Comparison of ENCODE assay signal across 14 cellular contexts in the genomic region with DNA sequence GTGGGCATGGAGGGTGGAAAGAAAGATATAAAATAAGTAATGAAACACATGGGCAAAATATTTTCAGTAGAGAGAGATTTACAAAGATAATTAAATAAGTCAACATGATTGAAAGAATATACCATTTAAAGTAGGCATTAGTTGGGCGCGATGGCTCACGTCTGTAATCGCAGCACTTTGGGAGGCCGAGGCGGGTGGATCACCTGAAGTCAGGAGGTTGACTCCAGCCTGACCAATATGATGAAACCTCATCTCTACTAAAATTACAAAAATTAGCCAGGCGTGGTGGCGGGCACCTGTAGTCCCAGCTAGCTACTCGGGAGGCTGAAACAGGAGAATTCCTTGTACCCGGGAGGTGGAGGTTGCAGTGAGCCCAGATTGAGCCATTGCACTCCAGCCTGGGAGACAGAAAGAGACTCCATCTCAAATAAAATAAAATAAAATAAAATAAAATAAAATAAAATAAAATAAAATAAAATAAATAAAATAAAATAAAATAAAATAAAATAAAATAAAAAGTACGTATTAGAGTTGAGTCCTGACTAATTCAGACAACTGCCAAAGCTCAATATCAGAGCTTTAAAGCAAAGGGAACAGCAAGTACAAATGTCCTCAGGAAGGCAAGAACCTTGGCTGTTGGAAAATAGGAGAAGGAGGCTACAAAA. TPM values are rescaled to one million over a fixed set of nuclear protein-coding genes. Genes with fewer than 3 reads are reported as not detected.
"Had no signal": no experiment of that assay in that cellular context is flagged by ENCODE, and none has a peak within 500 bp of the region (broad histone marks: within the 10 kb centered on the region; RNA-seq: fewer than 3 reads in every experiment).

No MANE protein-coding gene starts in this region.

RNA-seq across cellular contexts. Expression of gene TYRP1, which starts 15.6 kb away (rescaled TPM):
- total RNA-seq: activated B cell treated with CpG ODN at 0.5 μM for 24 hours; activated CD4-positive, alpha-beta memory T cell treated with anti-CD3 and anti-CD28 coated beads for 36 hours; activated CD4-positive, alpha-beta memory T cell treated with anti-CD3 and anti-CD28 coated beads, Interleukin-2, amount 10 ng/mL, durations not matched to agents 7 days and 5 days; activated CD4-positive, alpha-beta T cell treated with anti-CD3 and anti-CD28 coated beads for 36 hours; activated CD4-positive, alpha-beta T cell treated with anti-CD3 and anti-CD28 coated beads, Interleukin-2, amount 10 ng/mL, durations not matched to agents 24 days and 14 days; activated CD4-positive, alpha-beta T cell treated with anti-CD3 and anti-CD28 coated beads, Interleukin-2, amount 10 ng/mL, durations not matched to agents 7 days and 5 days; activated CD8-positive, alpha-beta memory T cell treated with anti-CD3 and anti-CD28 coated beads for 36 hours; activated CD8-positive, alpha-beta memory T cell treated with anti-CD3 and anti-CD28 coated beads, Interleukin-2, amount 10 ng/mL, durations not matched to agents 7 days and 5 days; activated CD8-positive, alpha-beta T cell treated with anti-CD3 and anti-CD28 coated beads for 36 hours; activated CD8-positive, alpha-beta T cell treated with anti-CD3 and anti-CD28 coated beads, Interleukin-2, amount 10 ng/mL, durations not matched to agents 7 days and 5 days; T-cell; T-helper 1 cell treated with Interleukin-12 subunit alpha and Interleukin-12 subunit beta and Interleukin-4 antibody, amounts not matched to agents 30 ng/mL and 1 ng/mL, for 36 hours; T-helper 17 cell; T-helper 2 cell treated with Interferon-gamma antibody and Interleukin-4, amounts not matched to agents 100 ng/mL and 5 ng/mL, for 36 hours had no signal
